Comparison of ENCODE assay signal across 17 cellular contexts in the genomic region with DNA sequence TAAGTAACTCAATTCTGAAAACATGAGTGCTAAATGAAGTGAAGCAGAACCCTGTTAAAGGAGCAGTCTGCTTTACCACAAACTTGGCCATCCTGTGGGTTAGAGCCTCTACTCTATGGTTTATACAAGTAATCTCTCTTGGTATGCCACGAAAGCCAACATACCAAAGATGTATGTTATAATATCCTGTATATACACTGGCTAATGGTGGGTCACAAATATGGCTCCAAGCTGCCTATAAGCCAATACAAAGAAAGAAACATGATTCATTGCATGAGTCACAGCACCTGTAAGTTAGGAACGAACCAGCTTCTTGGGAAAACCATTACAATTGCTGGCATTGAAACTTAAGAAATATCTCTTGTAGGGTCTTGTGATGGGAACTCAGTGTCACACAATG. TPM values are rescaled to one million over a fixed set of nuclear protein-coding genes. Genes with fewer than 3 reads are reported as not detected.
DNase-seq lines count a peak whose midpoint lies in the region; ATAC-seq lines count a peak whose summit lies in the region.
"Had no signal": no experiment of that assay in that cellular context is flagged by ENCODE, and none has a peak within 500 bp of the region (broad histone marks: within the 10 kb centered on the region; RNA-seq: fewer than 3 reads in every experiment).

No MANE protein-coding gene starts in this region.

- no peaks in the 10 kb centered on the region for H3K79me2 ChIP-seq in GM23248 (ENCODE audit: insufficient read depth)

- WGBS in GM23248 (ENCODE audit: low coverage in 1 of 2, low lambda C conversion rate in 2 of 2, missing lambda C conversion rate in 2 of 2), 2 experiments, result 40 to 43% methylated on average over 2 of the region's 2 CpGs

- H3K9me3 ChIP-seq in GM23248 (ENCODE audit: low read depth), result no peaks in the 10 kb centered on the region
- H3K9me3 ChIP-seq in MG63, result no peaks in the 10 kb centered on the region
- H3K9me3 ChIP-seq: body of pancreas, testis had no signal

- no peak for ATAC-seq in HG03439 (IDR thresholded peaks at IDR 0.05; ENCODE audit: unreplicated experiment)
- ATAC-seq: body of pancreas, left ventricle myocardium superior, Right ventricle myocardium inferior had no signal

- DNase-seq in GM23248 (peak; percentile 63), MG63 (peak; percentile 19), astrocyte of the hippocampus (ENCODE audit: low read depth, low spot score) (peak; percentile 51), kidney tubule cell (ENCODE audit: low spot score) (peak; percentile 69), GM19238 (ENCODE audit: insufficient read length, low spot score) (no peak), NCI-H2081 (lab: John Stamatoyannopoulos, UW) (no peak)
- no peak for DNase-seq in stimulated activated CD4-positive, alpha-beta T cell treated with anti-CD3 and anti-CD28 coated beads, Interleukin-15, amount 100 ng/mL, for 24 hours
- DNase-seq: body of pancreas; CD4-positive, alpha-beta memory T cell; left ventricle myocardium superior; NCI-H1092 treated with DMSO at 0.1 percent for 48 hours; NCI-H524; testis had no signal

- peaks cover 21% of the 10 kb centered on the region for H3K4me1 ChIP-seq in GM23248 (ENCODE audit: insufficient read depth)
- H3K4me1 ChIP-seq: body of pancreas, testis had no signal

- H3K4me3 ChIP-seq in GM23248, result no peak overlapping the region
- H3K4me3 ChIP-seq in MG63, result no peak overlapping the region
- H3K4me3 ChIP-seq: body of pancreas, neural progenitor cell, skin epidermis, testis had no signal

- H3K27ac ChIP-seq in GM23248, result no peak overlapping the region
- H3K27ac ChIP-seq: body of pancreas, neural progenitor cell, skin epidermis, testis had no signal

- H3K4me2 ChIP-seq in GM23248 (ENCODE audit: unreplicated experiment), result no peak overlapping the region
- H3K4me2 ChIP-seq: neural progenitor cell had no signal

- no peak overlapping the region for H3K9ac ChIP-seq in GM23248
- H3K9ac ChIP-seq: neural progenitor cell had no signal

- H4K20me1 ChIP-seq in GM23248 (ENCODE audit: insufficient read depth), result no peaks in the 10 kb centered on the region

- H3F3A ChIP-seq in GM23248 (ENCODE audit: insufficient read depth), result peaks cover 12% of the 10 kb centered on the region

- no peaks in the 10 kb centered on the region for H3K9me2 ChIP-seq in GM23248 (ENCODE audit: insufficient read depth)

- H3K36me3 ChIP-seq in GM23248 (ENCODE audit: low read depth), result no peaks in the 10 kb centered on the region
- peaks cover 15% of the 10 kb centered on the region for H3K36me3 ChIP-seq in MG63
- H3K36me3 ChIP-seq: neural progenitor cell had no signal

- H3K27me3 ChIP-seq in GM23248 (replicated peaks; ENCODE audit: insufficient read depth) (no peaks in the 10 kb centered on the region), MG63 (no peaks in the 10 kb centered on the region)
- H3K27me3 ChIP-seq: body of pancreas, neural progenitor cell, testis had no signal

- no peak overlapping the region for H2AFZ ChIP-seq in GM23248
- H2AFZ ChIP-seq: neural progenitor cell had no signal

- in situ Hi-C loops in GM23248 (cut with MboI), result no loop called here

RNA-seq across cellular contexts. Expression of a gene that starts 16.1 kb away (rescaled TPM):
- 1.4 and 3.2 TPM in 2 replicates for total RNA-seq in GM23248 (2014; rRNA removed; shearing (Covaris generic))
- polyA plus RNA-seq in GM23248 (2016; fragmentation: Nextera tagmentation; extraction: Ambion mirVana), result 7.0 and 7.3 TPM in 2 replicates
- 1.1 and 64.7 TPM in 2 replicates for total RNA-seq in MG63 (2014; rRNA removed; shearing (Covaris generic); ENCODE audit: low replicate concordance)

RNA-seq across cellular contexts. Expression of a gene that starts 16.3 kb away (rescaled TPM):
- total RNA-seq in GM23248 (2014; rRNA removed; shearing (Covaris generic)), result 51.1 and 316 TPM in 2 replicates
- 335 and 370 TPM in 2 replicates for polyA plus RNA-seq in GM23248 (2016; fragmentation: Nextera tagmentation; extraction: Ambion mirVana)
- 15.6 and 17.1 TPM in 2 replicates for total RNA-seq in MG63 (2014; rRNA removed; shearing (Covaris generic); ENCODE audit: low replicate concordance)

RNA-seq across cellular contexts. Expression of a gene that starts 55.9 kb away (rescaled TPM):
- 6.2 and 6.4 TPM in 2 replicates for total RNA-seq in GM23248 (2014; rRNA removed; shearing (Covaris generic))
- polyA plus RNA-seq in GM23248 (2016; fragmentation: Nextera tagmentation; extraction: Ambion mirVana), result 2.3 and 2.5 TPM in 2 replicates
- total RNA-seq in MG63 (2014; rRNA removed; shearing (Covaris generic); ENCODE audit: low replicate concordance), result 4.9 and 10.9 TPM in 2 replicates

Comparison
In these comparisons a context has a peak if more than half of its experiments do, and no peak if none do; other contexts are left out.
1. DNase-seq: peak in GM23248 (single experiment), MG63 (single experiment), astrocyte of the hippocampus (single experiment) and kidney tubule cell (single experiment); none in GM19238 (single experiment), stimulated activated CD4-positive, alpha-beta T cell treated with anti-CD3 and anti-CD28 coated beads, Interleukin-15, amount 100 ng/mL, for 24 hours (single experiment) and NCI-H2081 (0 of 2).